ENCODE assay signal across 9 cellular contexts in genomic region chr5:53055359-53055758, GRCh38.
"Had no signal": no experiment of that assay in that cellular context is flagged by ENCODE, and none has a peak within 500 bp of the region (broad histone marks: within the 10 kb centered on the region; RNA-seq: fewer than 3 reads in every experiment).

No MANE protein-coding gene starts in this region.

- H3K4me3 ChIP-seq: GM23248 had no signal

- FAIRE-seq: H54 had no signal

- H2AFZ ChIP-seq: GM23248 had no signal

- H3K27ac ChIP-seq: GM23248, HL-60, KMS-11 had no signal

- H3K9ac ChIP-seq: GM23248, KMS-11 had no signal

- H3K4me2 ChIP-seq: KMS-11 had no signal

- DNase-seq: GM23248, GOT3, H9, HCEC 1CT, Karpas-422, KBM-7 had no signal
